ENCODE assay signal across 10 cellular contexts in genomic region chr16:53991181-53992056, GRCh38.
DNase-seq lines count a peak whose midpoint lies in the region; ATAC-seq and TF ChIP-seq lines count a peak whose summit lies in the region.
"Had no signal": no experiment of that assay in that cellular context is flagged by ENCODE, and none has a peak within 500 bp of the region (broad histone marks: within the 10 kb centered on the region; RNA-seq: fewer than 3 reads in every experiment).

No MANE protein-coding gene starts in this region.

- no peak for TF ChIP-seq CTCF in upper lobe of right lung (IDR thresholded peaks at IDR 0.05)

- H3K4me1 ChIP-seq in upper lobe of right lung, result peaks cover 15% of the 10 kb centered on the region

- H3K4me3 ChIP-seq in upper lobe of right lung, result no peak overlapping the region

- H3K27ac Mint-ChIP-seq in activated T-cell treated with anti-CD3 and anti-CD28 coated beads, Interleukin-2, amount 50 U/mL, for 72 hours, result peak overlapping the region; percentile 3

- H3K27me3 Mint-ChIP-seq in activated T-cell treated with anti-CD3 and anti-CD28 coated beads, Interleukin-2, amount 50 U/mL, for 72 hours (ENCODE audit: low read depth), result no peaks in the 10 kb centered on the region

- DNase-seq in activated T-cell treated with anti-CD3 and anti-CD28 coated beads, Interleukin-2, amount 50 U/mL, for 72 hours, result no peak
- no peak for DNase-seq in activated T-cell treated with anti-CD3 and anti-CD28 coated beads, Interleukin-2, amount 50 U/mL, for 1 hour
- DNase-seq in SHP77 treated with DMSO at 0.1 percent for 48 hours (lab: John Stamatoyannopoulos, UW) (peak; percentile 25), iris pigment epithelial cell (ENCODE audit: low read depth) (peak; percentile 88), upper lobe of right lung (peak; percentile 68), cerebellar cortex (ENCODE audit: low spot score) (no peak)
- DNase-seq in NK-92 treated with Interleukin-12 subunit alpha and Interleukin-12 subunit beta, amount 100 ng/mL, for 24 hours (lab: John Stamatoyannopoulos, UW), result no peak
- DNase-seq: anterior cingulate cortex, T-helper 9 cell had no signal

- H3K27ac ChIP-seq in upper lobe of right lung, result no peak overlapping the region

- no peak overlapping the region for H3K4me3 Mint-ChIP-seq in activated T-cell treated with anti-CD3 and anti-CD28 coated beads, Interleukin-2, amount 50 U/mL, for 72 hours

- ATAC-seq in activated T-cell treated with anti-CD3 and anti-CD28 coated beads, Interleukin-2, amount 50 U/mL, for 72 hours (replicated peaks in 1 of 2), result no peak
- ATAC-seq in upper lobe of right lung, result peak; percentile 84
- no peak for ATAC-seq in HG03135 (IDR thresholded peaks at IDR 0.05; ENCODE audit: unreplicated experiment)

- H3K9me3 Mint-ChIP-seq in activated T-cell treated with anti-CD3 and anti-CD28 coated beads, Interleukin-2, amount 50 U/mL, for 72 hours, result no peaks in the 10 kb centered on the region

- H3K9me3 ChIP-seq in upper lobe of right lung, result no peaks in the 10 kb centered on the region

- no peaks in the 10 kb centered on the region for H3K36me3 ChIP-seq in upper lobe of right lung

- no peaks in the 10 kb centered on the region for H3K27me3 ChIP-seq in upper lobe of right lung

- H3K4me1 Mint-ChIP-seq in activated T-cell treated with anti-CD3 and anti-CD28 coated beads, Interleukin-2, amount 50 U/mL, for 72 hours (ENCODE audit: low read depth), result peaks cover 12% of the 10 kb centered on the region

- no peaks in the 10 kb centered on the region for H3K36me3 Mint-ChIP-seq in activated T-cell treated with anti-CD3 and anti-CD28 coated beads, Interleukin-2, amount 50 U/mL, for 72 hours (ENCODE audit: insufficient read depth in 2 of 2)

- intact Hi-C loops in upper lobe of right lung (cut with DNase I), result no loop called here

Comparison
In these comparisons a context has a peak if more than half of its experiments do, and no peak if none do; other contexts are left out.
1. DNase-seq: peak in SHP77 treated with DMSO at 0.1 percent for 48 hours (single experiment), iris pigment epithelial cell (single experiment) and upper lobe of right lung (single experiment); none in activated T-cell treated with anti-CD3 and anti-CD28 coated beads, Interleukin-2, amount 50 U/mL, for 72 hours (0 of 2), activated T-cell treated with anti-CD3 and anti-CD28 coated beads, Interleukin-2, amount 50 U/mL, for 1 hour (single experiment), NK-92 treated with Interleukin-12 subunit alpha and Interleukin-12 subunit beta, amount 100 ng/mL, for 24 hours (single experiment) and cerebellar cortex (single experiment).